12 cellular contexts compared by ENCODE assay signal in genomic region chr20:10639762-10640556, GRCh38. TPM values are rescaled to one million over a fixed set of nuclear protein-coding genes. Genes with fewer than 3 reads are reported as not detected.
A peak's percentile ranks its signal among the peaks of the same experiment; 100 is the strongest.
DNase-seq lines count a peak whose midpoint lies in the region; ATAC-seq and TF ChIP-seq lines count a peak whose summit lies in the region.
"Had no signal": no experiment of that assay in that cellular context is flagged by ENCODE, and none has a peak within 500 bp of the region (broad histone marks: within the 10 kb centered on the region; RNA-seq: fewer than 3 reads in every experiment).

No MANE protein-coding gene starts in this region.

- no peak overlapping the region for H3K4me3 ChIP-seq in GM23338
- no peak overlapping the region for H3K4me3 ChIP-seq in choroid plexus epithelial cell (ENCODE audit: low read depth, low read length)
- no peak overlapping the region for H3K4me3 ChIP-seq in right cardiac atrium (ENCODE audit: low read length)
- H3K4me3 ChIP-seq: adrenal gland, SJSA1, uterus had no signal

- H3K36me3 Mint-ChIP-seq in GM23338 (ENCODE audit: low read depth), result peaks cover 75% of the 10 kb centered on the region

- intact Hi-C loops in right cardiac atrium (cut with DNase I), result no loop called here
- intact Hi-C loops in sciatic nerve (cut with DNase I), result no loop called here

- no peak overlapping the region for H3K4me2 ChIP-seq in GM23338

- H3K4me1 Mint-ChIP-seq in GM23338, result peaks cover 45% of the 10 kb centered on the region

- 49% methylated on average over 17 of the region's 17 CpGs for WGBS in right cardiac atrium

- TF ChIP-seq POLR2A in erythroblast (IDR thresholded peaks at IDR 0.05; ENCODE audit: low read length), result no peak

- peaks cover 34% of the 10 kb centered on the region for H3K4me1 ChIP-seq in GM23338 (ENCODE audit: insufficient read depth)
- peaks cover 20% of the 10 kb centered on the region for H3K4me1 ChIP-seq in right cardiac atrium (ENCODE audit: control insufficient read depth, insufficient read depth, low read length)

- 0 out of 2 replicates have a peak, but pooled peaks cover 2% of the 10 kb centered on the region for H4K20me1 ChIP-seq in GM23338 (replicated peaks; ENCODE audit: insufficient read depth)

- H3K27me3 Mint-ChIP-seq in GM23338 (ENCODE audit: insufficient read depth, low read depth, poor library complexity), result peaks cover 6% of the 10 kb centered on the region

- DNase-seq in GM23338 (ENCODE audit: low spot score) (no peak), choroid plexus epithelial cell (ENCODE audit: low read depth) (peak; percentile 37), right cardiac atrium (peak in 2 of 3 donors; percentile 64 to 81), sciatic nerve (ENCODE audit: low spot score) (no peak), GM19240 (ENCODE audit: insufficient read length, low spot score) (no peak), GM19238 (ENCODE audit: insufficient read length, low spot score) (no peak), erythroblast (lab: John Stamatoyannopoulos, UW) (no peak), NOMO-1 treated with dmso at 0.1 percent for 144 hours (lab: John Stamatoyannopoulos, UW; ENCODE audit: unreplicated experiment) (no peak)
- DNase-seq: adrenal gland, NCI-H524, uterus had no signal

- H3K9me3 Mint-ChIP-seq in GM23338, result no peaks in the 10 kb centered on the region

- no peak overlapping the region for H3K4me3 Mint-ChIP-seq in GM23338

- no peaks in the 10 kb centered on the region for H3K9me3 ChIP-seq in right cardiac atrium (ENCODE audit: control insufficient read depth, low read length)
- H3K9me3 ChIP-seq: adrenal gland, SJSA1, uterus had no signal

- H3K27ac Mint-ChIP-seq in GM23338, result peak overlapping the region; percentile 34; the same call in 1 of the 2 replicates

- TF ChIP-seq CTCF in GM23338 (conservative IDR thresholded peaks at IDR 0.05; ENCODE audit: low read depth in 2 of 2), result no peak
- TF ChIP-seq CTCF in choroid plexus epithelial cell (conservative IDR thresholded peaks at IDR 0.05; ENCODE audit: low read depth, low read length), result no peak

- H3K27me3 ChIP-seq in GM23338 (ENCODE audit: insufficient read depth) (no peaks in the 10 kb centered on the region), right cardiac atrium (ENCODE audit: control insufficient read depth, insufficient read depth) (no peaks in the 10 kb centered on the region)
- H3K27me3 ChIP-seq: adrenal gland, SJSA1, uterus had no signal

- H3K27ac ChIP-seq in GM23338 (ENCODE audit: low read depth), result 0 out of 2 replicates have a peak overlapping the region, but pooled peaks have one; percentile 55
- peak overlapping the region; percentile 63 for H3K27ac ChIP-seq in right cardiac atrium (ENCODE audit: low read length)
- H3K27ac ChIP-seq: SJSA1 had no signal

- H3K79me2 ChIP-seq in GM23338 (replicated peaks; ENCODE audit: insufficient read depth), result 0 out of 2 replicates have a peak, but pooled peaks cover 3% of the 10 kb centered on the region

- ATAC-seq in GM23338 (no peak), right cardiac atrium (peak; percentile 60 to 70), sciatic nerve (peak; percentile 78)

- H3K36me3 ChIP-seq in GM23338 (ENCODE audit: insufficient read depth), result peaks cover 52% of the 10 kb centered on the region
- H3K36me3 ChIP-seq: uterus had no signal

- no peaks in the 10 kb centered on the region for H3F3A ChIP-seq in GM23338 (replicated peaks; ENCODE audit: low read depth)

- H3K9me2 ChIP-seq in GM23338 (ENCODE audit: insufficient read depth), result no peaks in the 10 kb centered on the region; the same call in 1 of the 2 replicates

- H2AFZ ChIP-seq in GM23338, result no peak overlapping the region

TF ChIP-seq in GM23338, 12 proteins besides CTCF, POLR2A, EP300 and RAD21 (continues in another document):
- TF ChIP-seq ZNF114 (CRISPR knock-in tag; IDR thresholded peaks at IDR 0.05) (no peak), REST (IDR thresholded peaks at IDR 0.05; ENCODE audit: unreplicated experiment) (no peak), STAT1 (IDR thresholded peaks at IDR 0.05; ENCODE audit: unreplicated experiment) (no peak), EZH2 (IDR thresholded peaks at IDR 0.05; ENCODE audit: low read depth, unreplicated experiment) (no peak), EZH2phosphoT487 (IDR thresholded peaks at IDR 0.05; ENCODE audit: unreplicated experiment) (no peak), POLR2AphosphoS5 (IDR thresholded peaks at IDR 0.05; ENCODE audit: low read depth) (no peak)

RNA-seq across cellular contexts. Expression of gene JAG1, which starts 33.8 kb away (rescaled TPM):
- 42.0 and 46.5 TPM in 2 replicates for total RNA-seq in GM23338 (2014; rRNA removed; shearing (Covaris generic))
- polyA plus RNA-seq in GM23338 (2016; fragmentation: Nextera tagmentation; extraction: Ambion mirVana) (7.1 and 9.7 TPM in 2 replicates), right cardiac atrium (12.2 TPM)
- total RNA-seq in right cardiac atrium (10 to 100 TPM; 23.2 to 33.6 (median 30.0) TPM), sciatic nerve (81.6 TPM)

Comparison
In these comparisons a context has a peak if more than half of its experiments do, and no peak if none do; other contexts are left out.
1. DNase-seq: peak in choroid plexus epithelial cell (single experiment) and right cardiac atrium (2 of 3); none in GM23338 (single experiment), sciatic nerve (single experiment), GM19240 (single experiment), GM19238 (single experiment), erythroblast (0 of 2) and NOMO-1 treated with dmso at 0.1 percent for 144 hours (single experiment).